22 cellular contexts compared by ENCODE assay signal in genomic region chr19:29266603-29267002, GRCh38.
"Had no signal": no experiment of that assay in that cellular context is flagged by ENCODE, and none has a peak within 500 bp of the region (broad histone marks: within the 10 kb centered on the region; RNA-seq: fewer than 3 reads in every experiment).

No MANE protein-coding gene starts in this region.

- H3K4me3 Mint-ChIP-seq: central memory CD8-positive, alpha-beta T cell; nephron progenitor cell; stimulated activated effector memory CD8-positive, alpha-beta T cell treated with anti-CD3 and anti-CD28 coated beads, Interleukin-12 subunit alpha, Interleukin-12 subunit beta, amount 100 ng/mL, for 72 hours; type B pancreatic cell had no signal

- H3K9me3 Mint-ChIP-seq: central memory CD8-positive, alpha-beta T cell; nephron progenitor cell; stimulated activated effector memory CD8-positive, alpha-beta T cell treated with anti-CD3 and anti-CD28 coated beads, Interleukin-12 subunit alpha, Interleukin-12 subunit beta, amount 100 ng/mL, for 72 hours; type B pancreatic cell had no signal

- DNase-seq: colonic mucosa; dermis blood vessel endothelial cell; effector memory CD4-positive, alpha-beta T cell; mammary epithelial cell; mesendoderm; naive thymus-derived CD8-positive, alpha-beta T cell; nephron progenitor cell; stimulated activated CD4-positive, alpha-beta T cell treated with anti-CD3 and anti-CD28 coated beads, Interleukin-2, amount 100 ng/mL, for 24 hours; stimulated activated CD4-positive, alpha-beta T cell treated with anti-CD3 and anti-CD28 coated beads, Interleukin-4, amount 100 ng/mL, for 24 hours; stimulated activated naive CD4-positive, alpha-beta T cell treated with Interleukin-2 at 50 U/mL for 16 hours; stomach; testis had no signal

- ATAC-seq: naive thymus-derived CD8-positive, alpha-beta T cell; sciatic nerve; stimulated activated effector memory CD8-positive, alpha-beta T cell treated with anti-CD3 and anti-CD28 coated beads, Interleukin-12 subunit alpha, Interleukin-12 subunit beta, amount 100 ng/mL, for 72 hours had no signal

- H3K36me3 ChIP-seq: colonic mucosa, neutrophil, prostate gland, right atrium auricular region, stomach, tibial artery had no signal

- H3K27ac Mint-ChIP-seq: naive thymus-derived CD8-positive, alpha-beta T cell; nephron progenitor cell; stimulated activated effector memory CD8-positive, alpha-beta T cell treated with anti-CD3 and anti-CD28 coated beads, Interleukin-12 subunit alpha, Interleukin-12 subunit beta, amount 100 ng/mL, for 72 hours; type B pancreatic cell had no signal

- H3K4me3 ChIP-seq: colonic mucosa, prostate gland, right atrium auricular region, smooth muscle cell, stomach, testis, tibial artery had no signal

- H3K4me1 ChIP-seq: colonic mucosa, parathyroid adenoma, prostate gland, stomach, testis, tibial artery had no signal

- H3K9me3 ChIP-seq: colonic mucosa, neutrophil, prostate gland, right atrium auricular region, stomach, testis, tibial artery had no signal

- H3K27me3 ChIP-seq: colonic mucosa, right atrium auricular region, testis had no signal

- H3K36me3 Mint-ChIP-seq: stimulated activated effector memory CD8-positive, alpha-beta T cell treated with anti-CD3 and anti-CD28 coated beads, Interleukin-12 subunit alpha, Interleukin-12 subunit beta, amount 100 ng/mL, for 72 hours; type B pancreatic cell had no signal

- H3K27ac ChIP-seq: colonic mucosa, neutrophil, parathyroid adenoma, prostate gland, right atrium auricular region, stomach, testis, tibial artery had no signal
